In the genomic region with DNA sequence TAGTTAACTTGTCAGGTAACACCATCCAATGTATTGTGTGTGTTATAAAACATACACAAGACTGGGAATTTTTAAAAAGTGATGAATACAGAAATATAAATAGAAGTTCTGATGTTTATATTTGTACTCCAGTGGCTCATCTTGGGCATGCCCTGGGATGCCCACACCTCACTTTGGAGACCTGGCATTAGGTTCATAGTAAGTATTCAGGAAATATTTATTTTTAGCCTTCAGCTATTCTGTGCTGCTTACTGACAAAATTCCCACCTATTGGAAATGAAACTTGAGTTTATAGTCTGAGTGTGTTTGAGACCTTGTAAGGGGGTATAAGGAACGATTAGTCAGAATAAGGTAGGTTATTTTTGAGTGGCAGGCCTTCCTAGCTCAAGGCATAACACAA, we compare ENCODE assay signal across 19 cellular contexts.
"Had no signal": no experiment of that assay in that cellular context is flagged by ENCODE, and none has a peak within 500 bp of the region (broad histone marks: within the 10 kb centered on the region; RNA-seq: fewer than 3 reads in every experiment).

No MANE protein-coding gene starts in this region.

- ATAC-seq: left cardiac atrium; mucosa of descending colon; naive thymus-derived CD8-positive, alpha-beta T cell; sciatic nerve; stimulated activated memory B cell treated with anti-CD40 and anti-IgM and Interleukin-4, amounts not matched to agents 10 μg/mL and 1 μg/mL and 100 μg/mL, for 72 hours; upper lobe of right lung had no signal

- H3K27me3 Mint-ChIP-seq: dendritic cell treated with granulocyte-macrophage colony-stimulating factor and Interleukin-4, amounts not matched to agents 40 ng/mL and 50 ng/mL, for 4 days; stimulated activated memory B cell treated with anti-CD40 and anti-IgM and Interleukin-4, amounts not matched to agents 10 μg/mL and 1 μg/mL and 100 μg/mL, for 72 hours; stimulated activated naive CD8-positive, alpha-beta T cell treated with anti-CD3 and anti-CD28 coated beads, Interleukin-15, Interleukin-2, amounts not matched to agents 100 ng/mL and 50 ng/mL, for 24 hours had no signal

- H3K27me3 ChIP-seq: neutrophil, spleen, testis, tibial nerve, upper lobe of right lung, vagina had no signal

- H3K4me3 ChIP-seq: mucosa of descending colon, spleen, testis, tibial nerve, upper lobe of right lung, vagina had no signal

- DNase-seq: foreskin fibroblast; immature natural killer cell; kidney; left cardiac atrium; mucosa of descending colon; naive thymus-derived CD8-positive, alpha-beta T cell; spleen; stimulated activated CD4-positive, alpha-beta T cell treated with anti-CD3 and anti-CD28 coated beads, Interleukin-15, amount 100 ng/mL, for 24 hours; stimulated activated CD4-positive, alpha-beta T cell treated with anti-CD3 and anti-CD28 coated beads, Interleukin-1b, Interleukin-23, amount 100 ng/mL, for 48 hours; stimulated activated CD4-positive, alpha-beta T cell treated with anti-CD3 and anti-CD28 coated beads, Interleukin-4, amount 100 ng/mL, for 24 hours; testis; upper lobe of right lung had no signal

- H3K4me1 ChIP-seq: testis had no signal

- H3K27ac ChIP-seq: neutrophil, spleen, testis, tibial nerve, upper lobe of right lung, vagina had no signal

- H3K36me3 Mint-ChIP-seq: immature natural killer cell; naive thymus-derived CD8-positive, alpha-beta T cell; stimulated activated memory B cell treated with anti-CD40 and anti-IgM and Interleukin-4, amounts not matched to agents 10 μg/mL and 1 μg/mL and 100 μg/mL, for 72 hours had no signal

- H3K4me1 Mint-ChIP-seq: immature natural killer cell had no signal

- H3K27ac Mint-ChIP-seq: dendritic cell treated with granulocyte-macrophage colony-stimulating factor and Interleukin-4, amounts not matched to agents 40 ng/mL and 50 ng/mL, for 4 days; immature natural killer cell; naive thymus-derived CD8-positive, alpha-beta T cell; stimulated activated memory B cell treated with anti-CD40 and anti-IgM and Interleukin-4, amounts not matched to agents 10 μg/mL and 1 μg/mL and 100 μg/mL, for 72 hours; stimulated activated naive CD8-positive, alpha-beta T cell treated with anti-CD3 and anti-CD28 coated beads, Interleukin-15, Interleukin-2, amounts not matched to agents 100 ng/mL and 50 ng/mL, for 24 hours had no signal

- H3K4me3 Mint-ChIP-seq: dendritic cell treated with granulocyte-macrophage colony-stimulating factor and Interleukin-4, amounts not matched to agents 40 ng/mL and 50 ng/mL, for 4 days; immature natural killer cell; naive thymus-derived CD8-positive, alpha-beta T cell; stimulated activated memory B cell treated with anti-CD40 and anti-IgM and Interleukin-4, amounts not matched to agents 10 μg/mL and 1 μg/mL and 100 μg/mL, for 72 hours; stimulated activated naive CD8-positive, alpha-beta T cell treated with anti-CD3 and anti-CD28 coated beads, Interleukin-15, Interleukin-2, amounts not matched to agents 100 ng/mL and 50 ng/mL, for 24 hours had no signal

- H3K9me3 Mint-ChIP-seq: dendritic cell treated with granulocyte-macrophage colony-stimulating factor and Interleukin-4, amounts not matched to agents 40 ng/mL and 50 ng/mL, for 4 days; immature natural killer cell; naive thymus-derived CD8-positive, alpha-beta T cell; stimulated activated memory B cell treated with anti-CD40 and anti-IgM and Interleukin-4, amounts not matched to agents 10 μg/mL and 1 μg/mL and 100 μg/mL, for 72 hours; stimulated activated naive CD8-positive, alpha-beta T cell treated with anti-CD3 and anti-CD28 coated beads, Interleukin-15, Interleukin-2, amounts not matched to agents 100 ng/mL and 50 ng/mL, for 24 hours had no signal
